8 cellular contexts compared by ENCODE assay signal in the genomic region with DNA sequence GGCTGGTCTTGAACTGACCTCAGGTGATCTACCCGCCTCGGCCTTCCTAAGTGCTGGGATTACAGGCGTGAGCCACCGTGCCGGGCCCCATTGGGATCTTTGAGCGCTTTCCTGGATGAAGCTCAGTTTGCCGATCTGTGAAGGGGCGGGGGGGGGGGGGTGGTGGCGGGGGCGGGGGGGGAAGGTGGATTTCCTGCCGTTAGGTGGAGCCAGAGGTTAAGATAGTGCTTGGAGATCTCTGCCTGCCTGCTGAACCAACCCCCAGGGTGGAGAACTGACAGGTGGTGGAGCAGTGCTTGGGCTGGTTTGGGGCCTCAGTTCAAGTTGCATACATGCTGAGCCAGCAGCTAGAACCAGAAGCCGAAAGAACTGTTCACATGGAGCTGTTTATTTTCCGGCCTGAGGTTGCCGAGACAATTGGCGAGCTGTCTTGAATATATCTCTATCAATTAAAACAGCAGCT. TPM values are rescaled to one million over a fixed set of nuclear protein-coding genes. Genes with fewer than 3 reads are reported as not detected.
A peak's percentile ranks its signal among the peaks of the same experiment; 100 is the strongest.
DNase-seq lines count a peak whose midpoint lies in the region; TF ChIP-seq lines count a peak whose summit lies in the region.

No MANE protein-coding gene starts in this region.

- peaks cover 39% of the 10 kb centered on the region for H3K4me1 ChIP-seq in mammary epithelial cell (ENCODE audit: insufficient read depth, low read length)

- no peaks in the 10 kb centered on the region for H3K36me3 ChIP-seq in mammary epithelial cell (ENCODE audit: insufficient read depth, low read length)

- intact Hi-C loops in mammary epithelial cell (cut with micrococcal nuclease) = loop anchor here (1.0 to 5.0 kb wide), 2 partner anchors 27 to 52 kb away; no protein-coding TSS in a partner anchor

- in situ Hi-C loops in mammary epithelial cell (cut with MboI; ENCODE audit: low sequenced_read_pairs in 2 of 2) = no loop called here

- peak overlapping the region; percentile 93 for H2AFZ ChIP-seq in mammary epithelial cell (ENCODE audit: low read depth, low read length)

- TF ChIP-seq CTCF in VCaP (conservative IDR thresholded peaks at IDR 0.05) (peak; percentile 55), mammary epithelial cell (conservative IDR thresholded peaks at IDR 0.05 in 1 of 2, IDR thresholded peaks at IDR 0.05 in 1 of 2; ENCODE audit: extremely low read depth in 1 of 2, insufficient read depth in 1 of 2, low read depth in 1 of 2, low read length in 2 of 2) (peak; percentile 12 to 50)

- H3K9ac ChIP-seq in mammary epithelial cell (ENCODE audit: insufficient read depth, low read length) = no peak overlapping the region

- H3K9me3 ChIP-seq in mammary epithelial cell (replicated peaks; ENCODE audit: insufficient read depth, low read length) = no peaks in the 10 kb centered on the region

- H3K27ac ChIP-seq in VCaP (peak overlapping the region; percentile 26; the same call in 1 of the 2 replicates), mammary epithelial cell (ENCODE audit: insufficient read depth, low read depth, low read length) (no peak overlapping the region)

- CTCF ChIA-PET in mammary epithelial cell (lab: Charles Lee; ENCODE audit: low non-redundant PET) = interaction anchor here (0.5 to 1.1 kb wide), 7 partner anchors 25 to 166 kb away, joined by 3 to 9 read pairs (median 4); no protein-coding TSS in a partner anchor

- H3K4me2 ChIP-seq in mammary epithelial cell (ENCODE audit: insufficient read depth, low read depth, low read length) = peak overlapping the region; percentile 99

- no TSS peak for BruUV-seq in mammary epithelial cell (replicated peaks; lab: Mats Ljungman, UMichigan)

- DNase-seq in SIG-M5 treated with dmso at 0.1 percent for 504 hours (lab: John Stamatoyannopoulos, UW; ENCODE audit: unreplicated experiment) = peak; percentile 74
- no peak for DNase-seq in SIG-M5 (lab: John Stamatoyannopoulos, UW)
- DNase-seq in NCI-H2107 treated with DMSO at 0.1 percent for 48 hours (lab: John Stamatoyannopoulos, UW; ENCODE audit: unreplicated experiment) = peak; percentile 98
- DNase-seq in mammary epithelial cell = peak; percentile 58
- DNase-seq in islet precursor cell = peak; percentile 91
- peak; percentile 50 for DNase-seq in stimulated activated CD4-positive, alpha-beta T cell treated with anti-CD3 and anti-CD28 coated beads, Interleukin-12 subunit alpha, Interleukin-12 subunit beta, amount 100 ng/mL, for 4 hours
- DNase-seq in amniotic stem cell (lab: John Stamatoyannopoulos, UW) = no peak

- peak overlapping the region in 1 of 3 experiments; percentile 71 for H3K4me3 ChIP-seq in mammary epithelial cell (replicated peaks in 1 of 3; ENCODE audit: insufficient read depth in 1 of 3, low read depth in 2 of 3, low read length in 3 of 3)

- no peaks in the 10 kb centered on the region for H3K27me3 ChIP-seq in mammary epithelial cell (ENCODE audit: insufficient read depth, low read length)

- 4% methylated on average over 12 of the region's 15 CpGs for WGBS in mammary epithelial cell (ENCODE audit: low coverage, missing lambda C conversion rate)

- H4K20me1 ChIP-seq in mammary epithelial cell (ENCODE audit: insufficient read depth, low read length) = no peaks in the 10 kb centered on the region

- no peaks in the 10 kb centered on the region for H3K79me2 ChIP-seq in mammary epithelial cell (ENCODE audit: insufficient read depth, low read length)

- dilution Hi-C loops in mammary epithelial cell (cut with HindIII; ENCODE audit: low sequenced_read_pairs) = no loop called here

RNA-seq across cellular contexts. Expression of a gene that starts 1.7 kb away (rescaled TPM):
- total RNA-seq in mammary epithelial cell = 10 to 100 TPM in 1 of 2 donors, 1 to 10 TPM in 1; 1.5 to 11.5 TPM
- 1.4 TPM for polyA plus RNA-seq in mammary epithelial cell
- 2.4 TPM for polyA minus RNA-seq in mammary epithelial cell

RNA-seq across cellular contexts. Expression of a gene that starts 17.9 kb away (rescaled TPM):
- total RNA-seq in mammary epithelial cell = 10 to 100 TPM; 11.0 to 19.2 TPM
- 6.0 TPM for polyA plus RNA-seq in mammary epithelial cell
- 6.4 TPM for polyA minus RNA-seq in mammary epithelial cell

Comparison
In these comparisons a context has a peak if more than half of its experiments do, and no peak if none do; other contexts are left out.
1. DNase-seq: peak in SIG-M5 treated with dmso at 0.1 percent for 504 hours (single experiment), NCI-H2107 treated with DMSO at 0.1 percent for 48 hours (single experiment), mammary epithelial cell (single experiment), islet precursor cell (single experiment) and stimulated activated CD4-positive, alpha-beta T cell treated with anti-CD3 and anti-CD28 coated beads, Interleukin-12 subunit alpha, Interleukin-12 subunit beta, amount 100 ng/mL, for 4 hours (single experiment); none in SIG-M5 (single experiment) and amniotic stem cell (single experiment).